In the genomic region with DNA sequence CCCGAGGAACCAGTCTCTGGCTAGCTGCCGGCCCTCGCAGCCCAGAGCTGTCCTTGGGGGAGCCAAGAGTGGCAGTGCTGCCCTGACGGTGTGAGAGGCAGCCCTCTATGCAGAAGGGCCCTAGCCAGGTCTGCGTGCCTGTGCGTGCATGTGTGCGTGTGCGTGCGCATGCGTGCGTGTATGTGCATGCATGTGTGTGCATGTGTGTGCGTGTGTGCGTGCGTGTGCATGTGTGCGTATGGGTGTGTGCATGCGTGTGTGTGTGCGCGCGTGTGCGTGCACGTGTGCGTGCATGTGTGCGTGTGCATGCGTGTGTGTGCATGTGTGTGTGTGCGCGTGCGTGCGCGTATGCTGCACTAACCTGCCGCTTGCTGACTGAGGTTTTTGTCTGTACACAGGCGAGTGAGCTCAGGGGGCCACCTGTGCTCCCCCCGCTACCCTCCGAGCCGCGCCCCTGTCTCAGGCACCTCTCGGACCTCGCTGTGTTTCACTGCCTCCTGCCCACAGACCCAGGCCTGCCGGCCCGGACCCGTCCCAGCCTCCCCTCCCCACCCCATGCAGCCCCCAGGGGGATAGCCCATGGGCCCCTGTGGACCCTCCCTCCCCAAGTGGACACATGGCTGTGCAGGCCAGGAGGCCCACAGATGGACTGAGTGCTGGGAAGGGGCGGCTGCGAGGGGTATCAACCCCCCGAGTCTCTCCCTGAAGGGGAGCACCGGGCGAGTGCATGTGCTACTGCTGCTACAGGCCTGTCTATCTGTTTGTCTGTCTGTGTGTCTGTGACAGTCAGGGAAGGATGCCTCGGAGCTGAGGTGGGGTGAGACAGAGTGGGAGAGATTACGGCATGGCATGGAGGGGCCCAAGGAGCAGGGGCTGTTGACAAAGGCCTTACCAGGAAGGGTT, we compare ENCODE assay signal across 17 cellular contexts. TPM values are rescaled to one million over a fixed set of nuclear protein-coding genes. Genes with fewer than 3 reads are reported as not detected.
DNase-seq lines count a peak whose midpoint lies in the region; ATAC-seq and TF ChIP-seq lines count a peak whose summit lies in the region.
"Had no signal": no experiment of that assay in that cellular context is flagged by ENCODE, and none has a peak within 500 bp of the region (broad histone marks: within the 10 kb centered on the region; RNA-seq: fewer than 3 reads in every experiment).

No MANE protein-coding gene starts in this region.

- no peak overlapping the region for H3K27ac ChIP-seq in HEK293 (ENCODE audit: extremely low read depth, low read depth, low read length)
- H3K27ac ChIP-seq in RWPE1, result peak overlapping the region; percentile 51
- H3K27ac ChIP-seq in right atrium auricular region, result peak overlapping the region; percentile 49 to 56
- peak overlapping the region; percentile 88 for H3K27ac ChIP-seq in stomach smooth muscle (ENCODE audit: low read length)
- H3K27ac ChIP-seq: SJCRH30 had no signal

- POLR2A ChIA-PET in HEK293 (lab: Yijun Ruan, JAX) (interaction anchor here (0.5 kb wide), 1 partner anchor 86 kb away, joined by 3 read pairs; no protein-coding TSS in a partner anchor), RWPE1 (lab: Yijun Ruan, JAX; ENCODE audit: low non-redundant PET) (no interaction called here)

- TF ChIP-seq CTCF in HEK293 (tag by site-specific recombination; IDR thresholded peaks at IDR 0.05), result no peak
- TF ChIP-seq CTCF in RWPE1 (conservative IDR thresholded peaks at IDR 0.05; ENCODE audit: low read depth), result no peak
- TF ChIP-seq CTCF in right atrium auricular region (IDR thresholded peaks at IDR 0.05), result no peak

- no peak overlapping the region for H3K9ac ChIP-seq in stomach smooth muscle (ENCODE audit: low read length in 2 of 2)

- H3K36me3 ChIP-seq in HEK293 (ENCODE audit: control insufficient read depth in 2 of 2, insufficient read depth in 1 of 2, low read length in 2 of 2) (peaks cover 0 to 52% of the 10 kb centered on the region in 2 experiments; a peak in 2 of 3 replicates), right atrium auricular region (peaks cover 51% of the 10 kb centered on the region), stomach smooth muscle (ENCODE audit: control insufficient read depth in 2 of 2, insufficient read depth in 2 of 2, low read length in 2 of 2) (peaks cover 38 to 45% of the 10 kb centered on the region in 2 donors)

- no peaks in the 10 kb centered on the region for H3K9me3 ChIP-seq in HEK293 (ENCODE audit: control insufficient read depth, insufficient read depth, low read depth, low read length)
- no peaks in the 10 kb centered on the region for H3K9me3 ChIP-seq in right atrium auricular region
- no peaks in the 10 kb centered on the region for H3K9me3 ChIP-seq in stomach smooth muscle (ENCODE audit: control insufficient read depth in 2 of 2, low read length in 2 of 2)
- H3K9me3 ChIP-seq: BE2C, SJCRH30 had no signal

- no peak for DNase-seq in RWPE1 (ENCODE audit: low spot score)
- DNase-seq in right atrium auricular region (ENCODE audit: low spot score), result no peak
- DNase-seq in anterior cingulate cortex (lab: John Stamatoyannopoulos, UW), result no peak
- DNase-seq in T-helper 2 cell, result no peak
- DNase-seq: BE2C; CD8-positive, alpha-beta T cell; DMS 273 treated with DMSO at 0.1 percent for 48 hours; H9; IMR-90; Kasumi-1; NCI-H1417 treated with DMSO at 0.1 percent for 48 hours; NCI-H2081; NCI-H510A treated with DMSO at 0.1 percent for 48 hours; SJCRH30 had no signal

- H3K4me3 ChIP-seq in HEK293 (ENCODE audit: low read depth, low read length) (no peak overlapping the region), right atrium auricular region (no peak overlapping the region), stomach smooth muscle (ENCODE audit: low read length in 2 of 2) (peak overlapping the region in 1 of 2 donors; percentile 29)
- H3K4me3 ChIP-seq: SJCRH30 had no signal

- H3K27me3 ChIP-seq in right atrium auricular region (no peaks in the 10 kb centered on the region), stomach smooth muscle (ENCODE audit: control insufficient read depth in 1 of 2, insufficient read depth in 2 of 2, low read length in 2 of 2) (no peaks in the 10 kb centered on the region)
- H3K27me3 ChIP-seq: BE2C, SJCRH30 had no signal

- no peak for ATAC-seq in GM19452 (IDR thresholded peaks at IDR 0.05; ENCODE audit: unreplicated experiment)
- ATAC-seq: CD8-positive, alpha-beta T cell had no signal

- CTCF ChIA-PET in HEK293 (lab: Yijun Ruan, JAX) (interaction anchor here (2.5 kb wide), 1 partner anchor 10 kb away, joined by 11 read pairs; no protein-coding TSS in a partner anchor), RWPE1 (lab: Yijun Ruan, JAX) (interaction anchor here (1.0 kb wide), 1 partner anchor 11 kb away, joined by 7 read pairs; no protein-coding TSS in a partner anchor)

- H3K4me1 ChIP-seq in HEK293 (ENCODE audit: control insufficient read depth, insufficient read depth, low read length), result no peaks in the 10 kb centered on the region
- H3K4me1 ChIP-seq in right atrium auricular region, result peaks cover 0 to 76% of the 10 kb centered on the region in 2 donors
- H3K4me1 ChIP-seq in stomach smooth muscle (ENCODE audit: control insufficient read depth, insufficient read depth, low read length), result peaks cover 90% of the 10 kb centered on the region

TF ChIP-seq in HEK293, 187 proteins besides CTCF, POLR2A, EP300 and RAD21:
- TF ChIP-seq, protein P1, sequence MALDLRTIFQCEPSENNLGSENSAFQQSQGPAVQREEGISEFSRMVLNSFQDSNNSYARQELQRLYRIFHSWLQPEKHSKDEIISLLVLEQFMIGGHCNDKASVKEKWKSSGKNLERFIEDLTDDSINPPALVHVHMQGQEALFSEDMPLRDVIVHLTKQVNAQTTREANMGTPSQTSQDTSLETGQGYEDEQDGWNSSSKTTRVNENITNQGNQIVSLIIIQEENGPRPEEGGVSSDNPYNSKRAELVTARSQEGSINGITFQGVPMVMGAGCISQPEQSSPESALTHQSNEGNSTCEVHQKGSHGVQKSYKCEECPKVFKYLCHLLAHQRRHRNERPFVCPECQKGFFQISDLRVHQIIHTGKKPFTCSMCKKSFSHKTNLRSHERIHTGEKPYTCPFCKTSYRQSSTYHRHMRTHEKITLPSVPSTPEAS (tag by site-specific recombination; IDR thresholded peaks at IDR 0.05), result peak; percentile 85
- TF ChIP-seq ZBTB26 (tag by site-specific recombination; optimal IDR thresholded peaks at IDR 0.05), result peak; percentile 17
- TF ChIP-seq ZBTB10 (tag by site-specific recombination; IDR thresholded peaks at IDR 0.05), result no peak

RNA-seq across cellular contexts. Expression of gene SPEG, which starts 31.3 kb away (rescaled TPM):
- total RNA-seq in right atrium auricular region, result 10 to 100 TPM; 82.2 to 90.8 TPM

RNA-seq across cellular contexts. Expression of gene GMPPA, which starts 32.8 kb away (rescaled TPM):
- total RNA-seq in right atrium auricular region, result 10 to 100 TPM; 21.6 to 23.3 TPM

RNA-seq across cellular contexts. Expression of gene DES, which starts 47.7 kb away (rescaled TPM):
- over 10,000 TPM; 12,280 to 13,654 TPM for total RNA-seq in right atrium auricular region
- total RNA-seq: CD8-positive, alpha-beta T cell had no signal

RNA-seq across cellular contexts. Expression of gene ASIC4, which starts 48.4 kb away (rescaled TPM):
- total RNA-seq in right atrium auricular region, result not detected
- total RNA-seq: IMR-90 had no signal
